Comparison of ENCODE assay signal across 9 cellular contexts in the genomic region with DNA sequence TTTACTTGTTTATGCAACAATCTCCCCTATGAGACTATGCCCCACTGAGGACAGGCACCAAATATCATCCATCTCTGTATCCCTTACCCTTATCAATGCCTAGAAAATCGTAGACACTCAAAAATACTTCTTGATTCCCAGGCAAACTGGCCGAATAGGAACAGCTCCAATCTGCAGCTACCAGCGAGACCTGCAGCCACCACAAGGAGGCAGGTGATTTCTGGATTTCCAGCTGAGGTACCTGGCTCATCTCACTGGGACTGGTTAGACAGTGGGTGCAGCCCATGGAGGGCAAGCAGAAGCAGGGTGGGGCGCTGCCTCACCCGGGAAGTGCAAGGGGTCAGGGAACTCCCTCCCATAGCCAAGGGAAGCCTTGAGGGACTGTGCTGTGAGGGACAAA. TPM values are rescaled to one million over a fixed set of nuclear protein-coding genes. Genes with fewer than 3 reads are reported as not detected.
DNase-seq lines count a peak whose midpoint lies in the region; TF ChIP-seq lines count a peak whose summit lies in the region.
"Had no signal": no experiment of that assay in that cellular context is flagged by ENCODE, and none has a peak within 500 bp of the region (broad histone marks: within the 10 kb centered on the region; RNA-seq: fewer than 3 reads in every experiment).

No MANE protein-coding gene starts in this region.

- POLR2A ChIA-PET in OCI-LY7 (lab: Charles Lee) = no interaction called here

- peaks cover 35% of the 10 kb centered on the region for H3K4me1 Mint-ChIP-seq in osteocyte (ENCODE audit: unreplicated experiment)

- H4K20me1 ChIP-seq in OCI-LY3 (ENCODE audit: insufficient read depth, low read length) = no peaks in the 10 kb centered on the region
- H4K20me1 ChIP-seq in OCI-LY7 (ENCODE audit: insufficient read depth, low read length) = no peaks in the 10 kb centered on the region

- intact Hi-C loops in esophagus squamous epithelium (cut with DNase I) (no loop called here), OCI-LY7 (cut with micrococcal nuclease; ENCODE audit: unreplicated experiment) (no loop called here), transverse colon (cut with DNase I; ENCODE audit: low total_unique reads) (no loop called here)

- no peaks in the 10 kb centered on the region for H3K9me2 ChIP-seq in OCI-LY7 (ENCODE audit: insufficient read depth, low read length)

- in situ Hi-C loops in transverse colon (cut with MboI; ENCODE audit: low pct_ligation_motif_present in 1 of 4, low pct_unique_long_range_greater_than_20kb in 1 of 4, low sequenced_read_pairs in 3 of 4) = loop anchor here in 2 of 4 donors (25.0 kb wide), 4 partner anchors 156 to 356 kb away; no protein-coding TSS in a partner anchor

- H3K27me3 ChIP-seq in OCI-LY3 (ENCODE audit: low read depth, low read length) (no peaks in the 10 kb centered on the region), esophagus squamous epithelium (no peaks in the 10 kb centered on the region), transverse colon (no peaks in the 10 kb centered on the region)

- H3K27ac ChIP-seq in OCI-LY3 (ENCODE audit: low read length) (no peak overlapping the region), esophagus squamous epithelium (no peak overlapping the region), OCI-LY7 (ENCODE audit: low read depth, low read length, poor library complexity, severe bottlenecking) (no peak overlapping the region), transverse colon (no peak overlapping the region)

- no peaks in the 10 kb centered on the region for H3K79me2 ChIP-seq in OCI-LY3 (ENCODE audit: low read length)
- no peaks in the 10 kb centered on the region for H3K79me2 ChIP-seq in OCI-LY7 (ENCODE audit: insufficient read depth, low read depth, low read length)

- TF ChIP-seq POLR2A in esophagus squamous epithelium (IDR thresholded peaks at IDR 0.05) = no peak
- no peak for TF ChIP-seq POLR2A in transverse colon (IDR thresholded peaks at IDR 0.05)

- no peak overlapping the region for H2AFZ ChIP-seq in OCI-LY3 (ENCODE audit: low read depth, low read length)
- H2AFZ ChIP-seq in OCI-LY7 (ENCODE audit: low read length) = no peak overlapping the region

- WGBS in esophagus squamous epithelium, 2 donors = 44 to 57% methylated on average over 1 to 2 of the region's 5 CpGs
- 59 to 63% methylated on average over 2 to 5 of the region's 5 CpGs for WGBS in transverse colon (ENCODE audit: low coverage in 1 of 2), 2 donors

- no peak overlapping the region for H3K4me2 ChIP-seq in OCI-LY3 (ENCODE audit: low read length)
- H3K4me2 ChIP-seq in OCI-LY7 (ENCODE audit: low read length) = no peak overlapping the region

- H3K4me3 ChIP-seq in OCI-LY3 (ENCODE audit: low read length) (no peak overlapping the region), esophagus squamous epithelium (no peak overlapping the region), OCI-LY7 (ENCODE audit: low read depth, low read length, poor library complexity, severe bottlenecking) (no peak overlapping the region), transverse colon (no peak overlapping the region)

- H3K9ac ChIP-seq in OCI-LY3 (ENCODE audit: low read length) = no peak overlapping the region

- BruUV-seq in OCI-LY7 (replicated peaks; lab: Mats Ljungman, UMichigan) = no TSS peak

- TF ChIP-seq EP300 in transverse colon (IDR thresholded peaks at IDR 0.05; ENCODE audit: low read depth) = no peak

- H3K9me3 Mint-ChIP-seq in osteocyte (ENCODE audit: unreplicated experiment) = peaks cover 26% of the 10 kb centered on the region

- DNase-seq in ELR (ENCODE audit: low read depth) (peak; percentile 34), esophagus squamous epithelium (lab: John Stamatoyannopoulos, UW) (no peak), osteocyte (ENCODE audit: extremely low spot score, unreplicated experiment) (no peak), NCI-H2107 (lab: John Stamatoyannopoulos, UW) (no peak), OCI-LY7 (ENCODE audit: low spot score) (no peak), transverse colon (no peak)
- DNase-seq: activated T-cell treated with anti-CD3 and anti-CD28 coated beads, Interleukin-2, amount 50 U/mL, for 72 hours; GDM1 had no signal

- H3K4me3 Mint-ChIP-seq in osteocyte (ENCODE audit: unreplicated experiment) = no peak overlapping the region
- H3K4me3 Mint-ChIP-seq: activated T-cell treated with anti-CD3 and anti-CD28 coated beads, Interleukin-2, amount 50 U/mL, for 72 hours had no signal

- H3K36me3 ChIP-seq in OCI-LY3 (replicated peaks; ENCODE audit: low read depth, low read length) = no peaks in the 10 kb centered on the region
- no peaks in the 10 kb centered on the region for H3K36me3 ChIP-seq in esophagus squamous epithelium
- no peaks in the 10 kb centered on the region for H3K36me3 ChIP-seq in OCI-LY7 (ENCODE audit: insufficient read depth, low read length)
- no peaks in the 10 kb centered on the region for H3K36me3 ChIP-seq in transverse colon

- peaks cover 8% of the 10 kb centered on the region for H3K36me3 Mint-ChIP-seq in osteocyte (ENCODE audit: unreplicated experiment)

- H3K4me1 ChIP-seq in OCI-LY3 (ENCODE audit: low read length) (no peaks in the 10 kb centered on the region), esophagus squamous epithelium (no peaks in the 10 kb centered on the region), OCI-LY7 (ENCODE audit: insufficient read depth, low read length, poor library complexity, severe bottlenecking) (no peaks in the 10 kb centered on the region), transverse colon (no peaks in the 10 kb centered on the region)

- TF ChIP-seq CTCF in OCI-LY3 (IDR thresholded peaks at IDR 0.05; ENCODE audit: low read depth, low read length) (peak; percentile 20; the same call in 1 of the 2 replicates), esophagus squamous epithelium (IDR thresholded peaks at IDR 0.05) (peak in 5 of 6 experiments; percentile 40 to 75 (median 43)), osteocyte (IDR thresholded peaks at IDR 0.05) (peak; percentile 52), OCI-LY7 (conservative IDR thresholded peaks at IDR 0.05; ENCODE audit: low read length) (no peak), transverse colon (IDR thresholded peaks at IDR 0.05) (peak in 2 of 5 experiments; percentile 22 to 26)

- H3K9me3 ChIP-seq in OCI-LY3 (ENCODE audit: insufficient read depth, low read length) = no peaks in the 10 kb centered on the region
- H3K9me3 ChIP-seq in esophagus squamous epithelium = no peaks in the 10 kb centered on the region
- H3K9me3 ChIP-seq in OCI-LY7 (ENCODE audit: low read length) = no peaks in the 10 kb centered on the region
- no peaks in the 10 kb centered on the region for H3K9me3 ChIP-seq in transverse colon

- CTCF ChIA-PET in OCI-LY7 (lab: Charles Lee; ENCODE audit: unreplicated experiment) = no interaction called here

- H3K27ac Mint-ChIP-seq in osteocyte (ENCODE audit: unreplicated experiment) = peak overlapping the region; percentile 85
- H3K27ac Mint-ChIP-seq: activated T-cell treated with anti-CD3 and anti-CD28 coated beads, Interleukin-2, amount 50 U/mL, for 72 hours had no signal

- no peaks in the 10 kb centered on the region for H3K27me3 Mint-ChIP-seq in osteocyte (ENCODE audit: unreplicated experiment)

RNA-seq across cellular contexts. Expression of gene PPP1R3C, which starts 10.8 kb away (rescaled TPM):
- total RNA-seq in esophagus squamous epithelium = 10 to 100 TPM in 3 of 4 donors, 1 to 10 TPM in 1; 8.8 to 70.8 (median 47.9) TPM
- 15.7 and 16.2 TPM in 2 replicates for total RNA-seq in osteocyte
- not detected in 2 replicates for total RNA-seq in OCI-LY7 (2014; rRNA removed; shearing (Covaris generic))
- not detected in 2 replicates for total RNA-seq in OCI-LY7 (2022)
- 1 to 10 TPM; 1.1 to 4.6 (median 3.0) TPM for total RNA-seq in transverse colon
